Comparison of ENCODE assay signal across 15 cellular contexts in the genomic region with DNA sequence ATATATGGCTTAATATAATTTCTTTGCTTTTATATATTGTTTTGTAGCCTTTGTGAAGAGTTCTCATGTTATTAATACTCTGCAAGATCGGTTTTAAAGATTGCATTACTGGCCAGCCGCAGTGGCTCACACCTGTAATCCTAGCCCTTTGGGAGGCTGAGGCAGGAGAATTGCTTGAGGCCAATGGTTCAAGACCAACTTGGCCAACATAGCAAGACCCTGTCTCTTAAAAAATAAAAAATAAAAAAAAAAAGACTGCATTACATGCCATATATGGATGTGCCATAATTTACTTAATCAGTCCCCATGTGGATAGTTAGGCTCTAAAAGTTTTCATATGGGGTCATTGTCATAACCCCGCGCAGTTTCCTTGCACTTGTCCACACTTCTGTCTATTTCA. TPM values are rescaled to one million over a fixed set of nuclear protein-coding genes. Genes with fewer than 3 reads are reported as not detected.
DNase-seq lines count a peak whose midpoint lies in the region; ATAC-seq and TF ChIP-seq lines count a peak whose summit lies in the region.
"Had no signal": no experiment of that assay in that cellular context is flagged by ENCODE, and none has a peak within 500 bp of the region (broad histone marks: within the 10 kb centered on the region; RNA-seq: fewer than 3 reads in every experiment).

No MANE protein-coding gene starts in this region.

- H3K9me3 Mint-ChIP-seq in activated naive CD4-positive, alpha-beta T cell treated with anti-CD3 and anti-CD28 coated beads for 36 hours, result no peaks in the 10 kb centered on the region
- H3K9me3 Mint-ChIP-seq in activated naive CD4-positive, alpha-beta T cell treated with anti-CD3 and anti-CD28 coated beads, Interleukin-2, amount 10 ng/mL, durations not matched to agents 7 days and 5 days, result no peaks in the 10 kb centered on the region
- H3K9me3 Mint-ChIP-seq: brain, neural crest cell, WTC11 had no signal

- CTCF ChIA-PET in activated naive CD4-positive, alpha-beta T cell treated with anti-CD3 and anti-CD28 coated beads for 36 hours (lab: Charles Lee), result interaction anchor here (0.7 to 0.9 kb wide), 2 partner anchors 9 to 10 kb away, joined by 3 to 4 read pairs; no protein-coding TSS in a partner anchor
- CTCF ChIA-PET in activated naive CD4-positive, alpha-beta T cell treated with anti-CD3 and anti-CD28 coated beads, Interleukin-2, amount 10 ng/mL, durations not matched to agents 7 days and 5 days (lab: Charles Lee), result interaction anchor here (1.0 kb wide), 1 partner anchor 9 kb away, joined by 5 read pairs; no protein-coding TSS in a partner anchor

- no peaks in the 10 kb centered on the region for H3K27me3 Mint-ChIP-seq in activated naive CD4-positive, alpha-beta T cell treated with anti-CD3 and anti-CD28 coated beads for 36 hours (ENCODE audit: low read depth)
- no peaks in the 10 kb centered on the region for H3K27me3 Mint-ChIP-seq in activated naive CD4-positive, alpha-beta T cell treated with anti-CD3 and anti-CD28 coated beads, Interleukin-2, amount 10 ng/mL, durations not matched to agents 7 days and 5 days
- H3K27me3 Mint-ChIP-seq: brain had no signal

- H3K4me3 ChIP-seq in SK-N-MC, result no peak overlapping the region
- no peak overlapping the region for H3K4me3 ChIP-seq in esophagus (ENCODE audit: low read depth in 1 of 2, low read length in 2 of 2)
- H3K4me3 ChIP-seq in suprapubic skin, result no peak overlapping the region
- no peak overlapping the region for H3K4me3 ChIP-seq in Peyer's patch

- no peak overlapping the region for H3K9ac ChIP-seq in SK-N-MC (ENCODE audit: insufficient read length)

- H3K4me1 ChIP-seq in esophagus (ENCODE audit: control insufficient read depth in 2 of 2, insufficient read depth in 2 of 2, low read length in 1 of 2), result peaks cover 0 to 6% of the 10 kb centered on the region in 2 donors
- H3K4me1 ChIP-seq in suprapubic skin, result peaks cover 49% of the 10 kb centered on the region
- H3K4me1 ChIP-seq in Peyer's patch, result peaks cover 0 to 24% (median 10%) of the 10 kb centered on the region in 4 donors

- H3K4me3 Mint-ChIP-seq in activated naive CD4-positive, alpha-beta T cell treated with anti-CD3 and anti-CD28 coated beads for 36 hours, result no peak overlapping the region
- no peak overlapping the region for H3K4me3 Mint-ChIP-seq in activated naive CD4-positive, alpha-beta T cell treated with anti-CD3 and anti-CD28 coated beads, Interleukin-2, amount 10 ng/mL, durations not matched to agents 7 days and 5 days
- H3K4me3 Mint-ChIP-seq: brain, neural crest cell, WTC11 had no signal

- WGBS in esophagus, 2 donors, result 92 to 96% methylated on average over 4 of the region's 4 CpGs
- WGBS in suprapubic skin, result 90% methylated on average over 4 of the region's 4 CpGs

- H3K9me3 ChIP-seq in SK-N-MC (ENCODE audit: low read depth, low read length) (no peaks in the 10 kb centered on the region), esophagus (ENCODE audit: control insufficient read depth in 2 of 2, insufficient read depth in 1 of 2, low read depth in 1 of 2, low read length in 1 of 2) (no peaks in the 10 kb centered on the region), suprapubic skin (no peaks in the 10 kb centered on the region), Peyer's patch (no peaks in the 10 kb centered on the region)

- no peak for ATAC-seq in HG02571 (IDR thresholded peaks at IDR 0.05; ENCODE audit: unreplicated experiment)

- TF ChIP-seq POLR2A in suprapubic skin (IDR thresholded peaks at IDR 0.05), result no peak
- no peak for TF ChIP-seq POLR2A in Peyer's patch (IDR thresholded peaks at IDR 0.05)

- H3K27ac Mint-ChIP-seq in activated naive CD4-positive, alpha-beta T cell treated with anti-CD3 and anti-CD28 coated beads for 36 hours, result peak overlapping the region; percentile 98
- H3K27ac Mint-ChIP-seq in activated naive CD4-positive, alpha-beta T cell treated with anti-CD3 and anti-CD28 coated beads, Interleukin-2, amount 10 ng/mL, durations not matched to agents 7 days and 5 days, result no peak overlapping the region
- H3K27ac Mint-ChIP-seq: brain, WTC11 had no signal

- intact Hi-C loops in activated naive CD4-positive, alpha-beta T cell treated with anti-CD3 and anti-CD28 coated beads for 36 hours (cut with micrococcal nuclease), result no loop called here

- no peak for DNase-seq in activated naive CD4-positive, alpha-beta T cell treated with anti-CD3 and anti-CD28 coated beads for 36 hours
- DNase-seq in activated naive CD4-positive, alpha-beta T cell treated with anti-CD3 and anti-CD28 coated beads, Interleukin-2, amount 10 ng/mL, durations not matched to agents 7 days and 5 days, result no peak
- DNase-seq in SK-N-MC (ENCODE audit: low read depth, low spot score), result no peak
- DNase-seq in suprapubic skin (ENCODE audit: low spot score in 2 of 2), result no peak
- DNase-seq in Peyer's patch, result no peak
- no peak for DNase-seq in activated CD4-positive, alpha-beta T cell treated with anti-CD3 and anti-CD28 coated beads for 48 hours
- DNase-seq: activated T-cell treated with anti-CD3 and anti-CD28 coated beads, Interleukin-2, amount 50 U/mL, for 1 hour; Karpas-422; NCI-H1694 treated with DMSO at 0.1 percent for 48 hours; NCI-H526 had no signal

- peak overlapping the region; percentile 17; the same call in 1 of the 2 replicates for H3K27ac ChIP-seq in SK-N-MC
- peak overlapping the region; percentile 69 to 73 for H3K27ac ChIP-seq in esophagus (ENCODE audit: low read depth in 2 of 2, low read length in 1 of 2)
- H3K27ac ChIP-seq in suprapubic skin, result peak overlapping the region; percentile 85
- no peak overlapping the region for H3K27ac ChIP-seq in Peyer's patch

- H3K27me3 ChIP-seq in esophagus (ENCODE audit: control insufficient read depth in 1 of 2, insufficient read depth in 2 of 2, low read length in 2 of 2) (no peaks in the 10 kb centered on the region), suprapubic skin (no peaks in the 10 kb centered on the region), Peyer's patch (no peaks in the 10 kb centered on the region)

- H3K36me3 Mint-ChIP-seq in activated naive CD4-positive, alpha-beta T cell treated with anti-CD3 and anti-CD28 coated beads for 36 hours (ENCODE audit: low read depth), result peaks cover 15% of the 10 kb centered on the region
- peaks cover 39% of the 10 kb centered on the region for H3K36me3 Mint-ChIP-seq in activated naive CD4-positive, alpha-beta T cell treated with anti-CD3 and anti-CD28 coated beads, Interleukin-2, amount 10 ng/mL, durations not matched to agents 7 days and 5 days
- H3K36me3 Mint-ChIP-seq: brain, WTC11 had no signal

- no peak for TF ChIP-seq EP300 in suprapubic skin (IDR thresholded peaks at IDR 0.05)

- TF ChIP-seq CTCF in suprapubic skin (IDR thresholded peaks at IDR 0.05) (no peak), Peyer's patch (IDR thresholded peaks at IDR 0.05) (no peak)

- H3K36me3 ChIP-seq in SK-N-MC (ENCODE audit: insufficient read depth, low read length) (no peaks in the 10 kb centered on the region), esophagus (ENCODE audit: control insufficient read depth in 2 of 2, insufficient read depth in 2 of 2, low read length in 1 of 2) (no peaks in the 10 kb centered on the region), suprapubic skin (no peaks in the 10 kb centered on the region), Peyer's patch (no peaks in the 10 kb centered on the region)

- peaks cover 94% of the 10 kb centered on the region for H3K4me1 Mint-ChIP-seq in activated naive CD4-positive, alpha-beta T cell treated with anti-CD3 and anti-CD28 coated beads for 36 hours (ENCODE audit: low read depth)
- peaks cover 93% of the 10 kb centered on the region for H3K4me1 Mint-ChIP-seq in activated naive CD4-positive, alpha-beta T cell treated with anti-CD3 and anti-CD28 coated beads, Interleukin-2, amount 10 ng/mL, durations not matched to agents 7 days and 5 days

RNA-seq across cellular contexts. Expression of gene TNFAIP8, which starts 31.0 kb away (rescaled TPM):
- 100 to 1,000 TPM; 141 to 142 TPM for total RNA-seq in activated naive CD4-positive, alpha-beta T cell treated with anti-CD3 and anti-CD28 coated beads for 36 hours
- polyA plus RNA-seq in esophagus, result 10 to 100 TPM; 11.0 to 16.1 TPM
- total RNA-seq in suprapubic skin, result 10 to 100 TPM; 37.2 to 49.1 (median 43.3) TPM
- 10 to 100 TPM in 2 of 4 donors, 1 to 10 TPM in 2; 3.0 to 47.9 (median 10.2) TPM for total RNA-seq in Peyer's patch

Comparison
In these comparisons a context has a peak if more than half of its experiments do, and no peak if none do; other contexts are left out.
1. H3K27ac ChIP-seq: peak in SK-N-MC (single experiment), esophagus (2 of 2) and suprapubic skin (single experiment); none in Peyer's patch (0 of 4).